37 cellular contexts compared by ENCODE assay signal in genomic region chr19:33130433-33130832, GRCh38. TPM values are rescaled to one million over a fixed set of nuclear protein-coding genes. Genes with fewer than 3 reads are reported as not detected.
"Had no signal": no experiment of that assay in that cellular context is flagged by ENCODE, and none has a peak within 500 bp of the region (broad histone marks: within the 10 kb centered on the region; RNA-seq: fewer than 3 reads in every experiment).

No MANE protein-coding gene starts in this region.

- H3K9me3 ChIP-seq: gastroesophageal sphincter, heart left ventricle, left lung, mucosa of descending colon, neutrophil, prostate gland, right atrium auricular region, testis, tibial artery had no signal

- H3K4me3 Mint-ChIP-seq: endodermal cell; mesothelial cell of epicardium; natural killer cell treated with Interleukin-12 subunit alpha and Interleukin-12 subunit beta and Interleukin-15 and Interleukin-18, amount 100 ng/mL, for 72 hours; neural crest cell; type B pancreatic cell had no signal

- H3K9me3 Mint-ChIP-seq: endodermal cell; mesothelial cell of epicardium; natural killer cell treated with Interleukin-12 subunit alpha and Interleukin-12 subunit beta and Interleukin-15 and Interleukin-18, amount 100 ng/mL, for 72 hours; neural crest cell; type B pancreatic cell had no signal

- H3K36me3 ChIP-seq: prostate gland had no signal

- H3K27ac Mint-ChIP-seq: endodermal cell; mesothelial cell of epicardium; natural killer cell treated with Interleukin-12 subunit alpha and Interleukin-12 subunit beta and Interleukin-15 and Interleukin-18, amount 100 ng/mL, for 72 hours; type B pancreatic cell had no signal

- DNase-seq: dorsolateral prefrontal cortex; effector CD4-positive, alpha-beta T cell; endodermal cell; foreskin keratinocyte; heart left ventricle; left cardiac atrium; mesenchymal stem cell; mucosa of descending colon; naive B cell; stimulated activated CD4-positive, alpha-beta T cell treated with anti-CD3 and anti-CD28 coated beads, Interleukin-12 subunit alpha, Interleukin-12 subunit beta, amount 100 ng/mL, for 4 hours; stimulated activated CD4-positive, alpha-beta T cell treated with anti-CD3 and anti-CD28 coated beads, Interleukin-1b, Interleukin-23, amount 100 ng/mL, for 48 hours; stimulated activated CD4-positive, alpha-beta T cell treated with anti-CD3 and anti-CD28 coated beads, Interleukin-4, amount 100 ng/mL, for 1 hour; stimulated activated CD8-positive, alpha-beta memory T cell treated with anti-CD3 and anti-CD28 coated beads, Interleukin-4, amount 100 ng/mL, for 48 hours; stimulated activated naive CD8-positive, alpha-beta T cell treated with anti-CD3 and anti-CD28 coated beads, Interleukin-15, Interleukin-2, amounts not matched to agents 100 U/mL and 50 U/mL, for 24 hours; substantia nigra; testis; tibial artery had no signal

- H3K4me1 ChIP-seq: foreskin keratinocyte, prostate gland, testis, tibial artery had no signal

- ATAC-seq: esophagus mucosa; foreskin keratinocyte; gastroesophageal sphincter; heart left ventricle; left cardiac atrium; left lung; mucosa of descending colon; natural killer cell treated with Interleukin-12 subunit alpha and Interleukin-12 subunit beta and Interleukin-15 and Interleukin-18, amount 100 ng/mL, for 72 hours; sciatic nerve; stimulated activated naive CD8-positive, alpha-beta T cell treated with anti-CD3 and anti-CD28 coated beads, Interleukin-15, Interleukin-2, amounts not matched to agents 100 U/mL and 50 U/mL, for 24 hours had no signal

- H3K27ac ChIP-seq: dorsolateral prefrontal cortex, epithelial cell of prostate, foreskin keratinocyte, gastroesophageal sphincter, heart left ventricle, hepatocyte, left lung, neutrophil, prostate gland, right atrium auricular region, testis, tibial artery had no signal

- H3K4me3 ChIP-seq: dorsolateral prefrontal cortex, gastroesophageal sphincter, heart left ventricle, hepatocyte, left lung, mucosa of descending colon, prostate gland, right atrium auricular region, smooth muscle cell, testis, tibial artery had no signal

- H3K4me1 Mint-ChIP-seq: neural crest cell had no signal

RNA-seq across cellular contexts. Expression of gene WDR88, which starts 1.5 kb away (rescaled TPM):
- total RNA-seq: endodermal cell; esophagus mucosa; fibroblast of lung; foreskin keratinocyte; gastroesophageal sphincter; hepatocyte; kidney epithelial cell; left cardiac atrium; left lung; lower leg skin; lung microvascular endothelial cell; mesothelial cell of epicardium; mucosa of descending colon; natural killer cell treated with Interleukin-12 subunit alpha and Interleukin-12 subunit beta and Interleukin-15 and Interleukin-18, amount 100 ng/mL, for 72 hours; neural crest cell; osteoblast; right atrium auricular region; sciatic nerve; smooth muscle cell; urinary bladder had no signal
